In genomic region chr12:51661836-51662235, GRCh38 we compare ENCODE assay signal across 17 cellular contexts.
DNase-seq lines count a peak whose midpoint lies in the region; ATAC-seq and TF ChIP-seq lines count a peak whose summit lies in the region.
"Had no signal": no experiment of that assay in that cellular context is flagged by ENCODE, and none has a peak within 500 bp of the region (broad histone marks: within the 10 kb centered on the region; RNA-seq: fewer than 3 reads in every experiment).

No MANE protein-coding gene starts in this region.

- H2BK15ac ChIP-seq in H9 (ENCODE audit: low read depth, low read length), result no peak overlapping the region

- H4K5ac ChIP-seq in H9 (ENCODE audit: insufficient read length, low read depth, low read length), result no peak overlapping the region

- no peaks in the 10 kb centered on the region for H3F3A ChIP-seq in PC-3 (ENCODE audit: low read length, unreplicated experiment)

- H3K23me2 ChIP-seq in H9 (ENCODE audit: insufficient read length, low read depth, low read length, poor library complexity, severe bottlenecking), result no peaks in the 10 kb centered on the region

- no peaks in the 10 kb centered on the region for H3K36me3 ChIP-seq in Caco-2 (ENCODE audit: control insufficient read depth, insufficient read depth, low read length)
- peaks cover 13% of the 10 kb centered on the region for H3K36me3 ChIP-seq in PC-3 (ENCODE audit: low read depth, low read length)
- H3K36me3 ChIP-seq: SJCRH30 had no signal

- intact Hi-C loops in Caco-2 (cut with micrococcal nuclease; ENCODE audit: unreplicated experiment) (no loop called here), PC-3 (cut with micrococcal nuclease) (no loop called here)

- H2BK20ac ChIP-seq in H9 (ENCODE audit: low read depth, low read length, poor library complexity, severe bottlenecking), result no peak overlapping the region

- no peak overlapping the region for H3K4me2 ChIP-seq in H9 (ENCODE audit: insufficient read depth, insufficient read length, low read length)
- H3K4me2 ChIP-seq in PC-3 (ENCODE audit: low read length), result no peak overlapping the region
- H3K4me2 ChIP-seq: A549 had no signal

- H3K4me3 Mint-ChIP-seq in Caco-2 (ENCODE audit: unreplicated experiment) (no peak overlapping the region), H9 (no peak overlapping the region), glutamatergic neuron (ENCODE audit: unreplicated experiment) (no peak overlapping the region)
- H3K4me3 Mint-ChIP-seq: HFFc6 had no signal

- WGBS in H9 (ENCODE audit: extremely low coverage, insufficient read length, low lambda C conversion rate), result no CpG with 5 or more reads among the region's 4 CpGs

- H4K20me1 ChIP-seq in H9 (ENCODE audit: control insufficient read depth, insufficient read depth, insufficient read length) (peaks cover 2% of the 10 kb centered on the region), PC-3 (ENCODE audit: low read length) (no peaks in the 10 kb centered on the region)

- H3K79me2 ChIP-seq in H9 (ENCODE audit: insufficient read depth, low read length) (no peaks in the 10 kb centered on the region), PC-3 (ENCODE audit: low read length) (peaks cover 10% of the 10 kb centered on the region; the same call in 1 of the 2 replicates)

- CTCF ChIA-PET in Caco-2 (lab: Charles Lee), result interaction anchor here (0.5 to 1.0 kb wide), 2 partner anchors 9 to 916 kb away, joined by 3 to 6 read pairs; no protein-coding TSS in a partner anchor
- CTCF ChIA-PET in PC-3 (lab: Charles Lee), result no interaction called here

- H3T11ph ChIP-seq in H9 (ENCODE audit: low read length), result no peak overlapping the region

- no peak overlapping the region for H2BK120ac ChIP-seq in H9 (ENCODE audit: low read depth, low read length, poor library complexity, severe bottlenecking)

- no peak overlapping the region for H3K23ac ChIP-seq in H9 (ENCODE audit: insufficient read length, low read depth, low read length)

- no peak for ATAC-seq in PC-3
- ATAC-seq in HG03521 (IDR thresholded peaks at IDR 0.05; ENCODE audit: unreplicated experiment), result no peak
- ATAC-seq: A549 had no signal

- no peak overlapping the region for H2BK12ac ChIP-seq in H9 (ENCODE audit: insufficient read length, low read depth, low read length)

- H4K91ac ChIP-seq in H9 (ENCODE audit: insufficient read length, low read depth, low read length), result no peak overlapping the region

- H3K9me3 Mint-ChIP-seq in Caco-2 (ENCODE audit: unreplicated experiment), result peaks cover 11% of the 10 kb centered on the region
- no peaks in the 10 kb centered on the region; a peak in 2 of 5 replicates for H3K9me3 Mint-ChIP-seq in H9
- no peaks in the 10 kb centered on the region for H3K9me3 Mint-ChIP-seq in glutamatergic neuron (ENCODE audit: unreplicated experiment)
- H3K9me3 Mint-ChIP-seq: HFFc6 had no signal

- H3K4me1 ChIP-seq in Caco-2 (peaks cover 29% of the 10 kb centered on the region), H9 (ENCODE audit: insufficient read depth, low read length) (peaks cover 2% of the 10 kb centered on the region; the same call in 1 of the 2 replicates), PC-3 (ENCODE audit: insufficient read depth, low read length) (no peaks in the 10 kb centered on the region)
- H3K4me1 ChIP-seq: A549, SJCRH30 had no signal

- H3K27ac ChIP-seq in H9 (ENCODE audit: insufficient read length, low read depth, low read length) (no peak overlapping the region), PC-3 (ENCODE audit: low read length) (no peak overlapping the region)
- H3K27ac ChIP-seq: A549, SJCRH30 had no signal

- H3K9ac ChIP-seq in H9 (ENCODE audit: extremely low read depth, insufficient read length, low read length) (no peak overlapping the region), PC-3 (ENCODE audit: low read length) (no peak overlapping the region)

- H3K4ac ChIP-seq in H9 (ENCODE audit: low read depth, low read length), result no peak overlapping the region

- H3K36me3 Mint-ChIP-seq in Caco-2 (ENCODE audit: insufficient read depth, unreplicated experiment), result no peaks in the 10 kb centered on the region
- peaks cover 14 to 21% (median 20%) of the 10 kb centered on the region in 3 experiments for H3K36me3 Mint-ChIP-seq in H9 (ENCODE audit: insufficient read depth in 1 of 3, low read depth in 3 of 3)
- H3K36me3 Mint-ChIP-seq in glutamatergic neuron (ENCODE audit: unreplicated experiment), result peaks cover 7% of the 10 kb centered on the region

- H3K9me3 ChIP-seq in Caco-2 (peaks cover 5% of the 10 kb centered on the region; the same call in 1 of the 2 replicates), H9 (ENCODE audit: control insufficient read depth, low read depth, low read length) (no peaks in the 10 kb centered on the region), PC-3 (ENCODE audit: low read length) (no peaks in the 10 kb centered on the region)
- H3K9me3 ChIP-seq: SJCRH30 had no signal

- no peaks in the 10 kb centered on the region for H3K27me3 ChIP-seq in Caco-2 (replicated peaks; ENCODE audit: control insufficient read depth, insufficient read depth, low read length)
- no peaks in the 10 kb centered on the region for H3K27me3 ChIP-seq in H9 (ENCODE audit: insufficient read depth, low read length)
- no peaks in the 10 kb centered on the region for H3K27me3 ChIP-seq in PC-3 (ENCODE audit: low read length)

- TF ChIP-seq CTCF in Caco-2 (IDR thresholded peaks at IDR 0.05; ENCODE audit: insufficient read depth in 1 of 2, low read depth in 1 of 2, low read length in 1 of 2, severe bottlenecking in 1 of 2, unreplicated experiment in 1 of 2), result no peak
- TF ChIP-seq CTCF in H9 (conservative IDR thresholded peaks at IDR 0.05), result no peak
- TF ChIP-seq CTCF in glutamatergic neuron (IDR thresholded peaks at IDR 0.05; ENCODE audit: partially characterized antibody, unreplicated experiment), result no peak
- no peak for TF ChIP-seq CTCF in PC-3 (conservative IDR thresholded peaks at IDR 0.05; ENCODE audit: low read depth, low read length)

- H3K27ac Mint-ChIP-seq in Caco-2 (ENCODE audit: unreplicated experiment) (peak overlapping the region; percentile 58), H9 (peak overlapping the region in 2 of 3 experiments; percentile 26 to 62; a peak in 3 of 7 replicates), glutamatergic neuron (ENCODE audit: unreplicated experiment) (peak overlapping the region; percentile 44)
- H3K27ac Mint-ChIP-seq: HFFc6 had no signal

- BruUV-seq in Caco-2 (replicated peaks; lab: Mats Ljungman, UMichigan) (no TSS peak), PC-3 (replicated peaks; lab: Mats Ljungman, UMichigan) (no TSS peak)

- H3K79me1 ChIP-seq in H9 (ENCODE audit: insufficient read depth, low read depth, low read length, poor library complexity, severe bottlenecking), result peaks cover 3% of the 10 kb centered on the region

- POLR2A ChIA-PET in Caco-2 (lab: Charles Lee), result no interaction called here
- POLR2A ChIA-PET in PC-3 (lab: Charles Lee; ENCODE audit: unreplicated experiment), result no interaction called here

- no peak overlapping the region for H3K14ac ChIP-seq in H9 (ENCODE audit: insufficient read depth, low read length)

- no peak overlapping the region for H2BK5ac ChIP-seq in H9 (ENCODE audit: insufficient read length, low read length)

- no peak overlapping the region for H3K18ac ChIP-seq in H9 (ENCODE audit: insufficient read length, low read depth, low read length)

- H2AK5ac ChIP-seq in H9 (ENCODE audit: insufficient read length, low read length), result no peak overlapping the region

- no peak overlapping the region for H3K4me3 ChIP-seq in Caco-2 (ENCODE audit: low read depth, low read length)
- no peak overlapping the region for H3K4me3 ChIP-seq in PC-3 (ENCODE audit: low read length)
- H3K4me3 ChIP-seq: A549, SJCRH30 had no signal

- H2AFZ ChIP-seq in H9 (ENCODE audit: low read length), result no peak overlapping the region
- no peak overlapping the region for H2AFZ ChIP-seq in PC-3 (ENCODE audit: low read length)

- no peak overlapping the region for H4K8ac ChIP-seq in H9 (replicated peaks; ENCODE audit: insufficient read length, low read depth, low read length)

- H3K9me2 ChIP-seq in PC-3 (replicated peaks; ENCODE audit: low read length), result no peaks in the 10 kb centered on the region

- no peak overlapping the region for H3K56ac ChIP-seq in H9 (ENCODE audit: insufficient read length, low read depth, low read length)

- H3K27me3 Mint-ChIP-seq in Caco-2 (ENCODE audit: insufficient read depth, unreplicated experiment) (no peaks in the 10 kb centered on the region), H9 (ENCODE audit: low read depth) (no peaks in the 10 kb centered on the region), glutamatergic neuron (ENCODE audit: unreplicated experiment) (no peaks in the 10 kb centered on the region)

- DNase-seq in Caco-2, result no peak
- DNase-seq in H9, result no peak
- DNase-seq in NCI-H510A (lab: John Stamatoyannopoulos, UW), result peak; percentile 51
- DNase-seq in glutamatergic neuron, result peak; percentile 24
- DNase-seq in PC-3, result no peak
- no peak for DNase-seq in globus pallidus (ENCODE audit: low spot score)
- no peak for DNase-seq in islet precursor cell
- DNase-seq: DMS153, HFFc6, Kasumi-1, MM.1S, NCI-H1930, NCI-H524 treated with DMSO at 0.1 percent for 48 hours, SJCRH30, T-helper 2 cell had no signal

- peaks cover 28% of the 10 kb centered on the region for H3K4me1 Mint-ChIP-seq in Caco-2 (ENCODE audit: low read depth, unreplicated experiment)
- H3K4me1 Mint-ChIP-seq in H9, result peaks cover 35 to 42% of the 10 kb centered on the region in 2 experiments
- H3K4me1 Mint-ChIP-seq in glutamatergic neuron (ENCODE audit: low read depth, unreplicated experiment), result peaks cover 24% of the 10 kb centered on the region

Comparison
In these comparisons a context has a peak if more than half of its experiments do, and no peak if none do; other contexts are left out.
1. DNase-seq: peak in NCI-H510A (single experiment) and glutamatergic neuron (single experiment); none in Caco-2 (0 of 2), H9 (single experiment), PC-3 (single experiment), globus pallidus (single experiment) and islet precursor cell (single experiment).
2. Peak in every context shown above with its lines, with median percentiles within 50 percentile points of each other: H3K27ac Mint-ChIP-seq.